Comparison of ENCODE assay signal across 21 cellular contexts in the genomic region with DNA sequence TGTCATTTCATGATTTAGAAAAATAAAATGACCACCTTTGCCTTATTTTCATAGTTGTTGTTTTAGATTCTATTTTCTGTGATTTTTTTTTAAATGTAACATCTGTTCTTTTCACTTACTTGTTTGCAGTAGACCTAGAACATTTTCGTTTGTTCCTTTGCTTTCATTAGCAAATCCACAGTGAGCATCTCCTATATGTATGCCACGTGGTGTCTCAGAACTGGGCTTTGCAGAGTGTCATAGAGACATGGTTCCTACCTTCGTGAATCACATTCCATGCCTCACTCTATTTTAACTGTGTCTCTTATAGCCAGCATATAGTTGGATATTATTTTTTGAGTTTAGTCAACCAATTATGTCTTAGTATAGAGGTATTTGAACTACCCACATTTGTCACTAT.
"Had no signal": no experiment of that assay in that cellular context is flagged by ENCODE, and none has a peak within 500 bp of the region (broad histone marks: within the 10 kb centered on the region; RNA-seq: fewer than 3 reads in every experiment).

No MANE protein-coding gene starts in this region.

- H3K9me3 ChIP-seq: esophagus squamous epithelium, gastroesophageal sphincter, left ventricle myocardium inferior, tibial artery had no signal

- H3K36me3 Mint-ChIP-seq: activated naive CD4-positive, alpha-beta T cell treated with anti-CD3 and anti-CD28 coated beads, Interleukin-2, amount 10 ng/mL, durations not matched to agents 7 days and 5 days; naive thymus-derived CD4-positive, alpha-beta T cell had no signal

- H3K4me3 ChIP-seq: coronary artery, esophagus squamous epithelium, gastroesophageal sphincter, left ventricle myocardium inferior, tibial artery had no signal

- H3K4me3 Mint-ChIP-seq: activated naive CD4-positive, alpha-beta T cell treated with anti-CD3 and anti-CD28 coated beads, Interleukin-2, amount 10 ng/mL, durations not matched to agents 7 days and 5 days; activated T-cell treated with anti-CD3 and anti-CD28 coated beads, Interleukin-2, amount 50 U/mL, for 4 hours; endodermal cell; naive thymus-derived CD4-positive, alpha-beta T cell had no signal

- H3K27ac Mint-ChIP-seq: activated naive CD4-positive, alpha-beta T cell treated with anti-CD3 and anti-CD28 coated beads, Interleukin-2, amount 10 ng/mL, durations not matched to agents 7 days and 5 days; endodermal cell; naive thymus-derived CD4-positive, alpha-beta T cell; progenitor cell of endocrine pancreas had no signal

- DNase-seq: activated CD4-positive, CD25-positive, alpha-beta regulatory T cell treated with anti-CD3 and anti-CD28 coated beads, Interleukin-2, amount 50 U/mL, for 72 hours; activated CD8-positive, alpha-beta memory T cell treated with anti-CD3 and anti-CD28 coated beads for 24 hours; activated CD8-positive, alpha-beta memory T cell treated with anti-CD3 and anti-CD28 coated beads, Interleukin-2, amount 50 U/mL, for 4 hours; activated effector memory CD4-positive, alpha-beta T cell treated with anti-CD3 and anti-CD28 coated beads, Interleukin-2, amount 50 U/mL, for 16 hours; activated naive CD4-positive, alpha-beta T cell treated with anti-CD3 and anti-CD28 coated beads, Interleukin-2, amount 10 ng/mL, durations not matched to agents 7 days and 5 days; activated T-cell treated with anti-CD3 and anti-CD28 coated beads, Interleukin-2, amount 50 U/mL, for 4 hours; amygdala; cerebellar nuclear complex; endodermal cell; esophagus squamous epithelium; hypothalamus; left ventricle myocardium inferior; naive thymus-derived CD4-positive, alpha-beta T cell; retina; stimulated activated CD4-positive, alpha-beta T cell treated with anti-CD3 and anti-CD28 coated beads, Interleukin-2, amount 100 ng/mL, for 48 hours; stimulated activated naive CD8-positive, alpha-beta T cell treated with anti-CD3 and anti-CD28 coated beads, Interleukin-15, Interleukin-2, amounts not matched to agents 100 U/mL and 50 U/mL, for 24 hours; tibial artery; WERI-Rb-1 had no signal

- H3K27me3 ChIP-seq: esophagus squamous epithelium, gastroesophageal sphincter, tibial artery had no signal

- H3K9me3 Mint-ChIP-seq: activated naive CD4-positive, alpha-beta T cell treated with anti-CD3 and anti-CD28 coated beads, Interleukin-2, amount 10 ng/mL, durations not matched to agents 7 days and 5 days; activated T-cell treated with anti-CD3 and anti-CD28 coated beads, Interleukin-2, amount 50 U/mL, for 4 hours; endodermal cell had no signal

- H3K36me3 ChIP-seq: esophagus squamous epithelium, gastroesophageal sphincter, left ventricle myocardium inferior, tibial artery, WERI-Rb-1 had no signal

- H3K27me3 Mint-ChIP-seq: activated naive CD4-positive, alpha-beta T cell treated with anti-CD3 and anti-CD28 coated beads, Interleukin-2, amount 10 ng/mL, durations not matched to agents 7 days and 5 days; naive thymus-derived CD4-positive, alpha-beta T cell had no signal

- H3K27ac ChIP-seq: gastroesophageal sphincter, left ventricle myocardium inferior, WERI-Rb-1 had no signal

- ATAC-seq: activated T-cell treated with anti-CD3 and anti-CD28 coated beads, Interleukin-2, amount 50 U/mL, for 4 hours; gastroesophageal sphincter; naive thymus-derived CD4-positive, alpha-beta T cell; stimulated activated naive CD8-positive, alpha-beta T cell treated with anti-CD3 and anti-CD28 coated beads, Interleukin-15, Interleukin-2, amounts not matched to agents 100 U/mL and 50 U/mL, for 24 hours had no signal
